ENCODE assay signal across 9 cellular contexts in genomic region chr11:14364322-14364721, GRCh38.
"Had no signal": no experiment of that assay in that cellular context is flagged by ENCODE, and none has a peak within 500 bp of the region (broad histone marks: within the 10 kb centered on the region; RNA-seq: fewer than 3 reads in every experiment).

No MANE protein-coding gene starts in this region.

- H3K9me3 ChIP-seq: adrenal gland, breast epithelium, esophagus muscularis mucosa, stomach had no signal

- ATAC-seq: activated CD4-positive, CD25-positive, alpha-beta regulatory T cell treated with anti-CD3 and anti-CD28 coated beads, Interleukin-2, amount 50 U/mL, for 24 hours; natural killer cell treated with Interleukin-12 subunit alpha and Interleukin-12 subunit beta and Interleukin-15 and Interleukin-18, amount 100 ng/mL, for 72 hours; T-helper 17 cell had no signal

- H3K36me3 ChIP-seq: adrenal gland, breast epithelium, esophagus muscularis mucosa, stomach had no signal

- H3K27me3 ChIP-seq: adrenal gland, breast epithelium, esophagus muscularis mucosa, stomach had no signal

- H3K4me1 ChIP-seq: adrenal gland, breast epithelium had no signal

- DNase-seq: activated naive CD4-positive, alpha-beta T cell treated with anti-CD3 and anti-CD28 coated beads, Interleukin-2, amount 50 U/mL, for 16 hours; adrenal gland; occipital lobe; stomach; T-helper 17 cell had no signal

- H3K4me3 ChIP-seq: adrenal gland, breast epithelium, esophagus muscularis mucosa, stomach had no signal

- H3K27ac ChIP-seq: adrenal gland, breast epithelium had no signal
